ENCODE assay signal across 24 cellular contexts in genomic region chr16:10833271-10833670, GRCh38. TPM values are rescaled to one million over a fixed set of nuclear protein-coding genes. Genes with fewer than 3 reads are reported as not detected.
DNase-seq lines count a peak whose midpoint lies in the region; ATAC-seq, FAIRE-seq and TF ChIP-seq lines count a peak whose summit lies in the region.
"Had no signal": no experiment of that assay in that cellular context is flagged by ENCODE, and none has a peak within 500 bp of the region (broad histone marks: within the 10 kb centered on the region; RNA-seq: fewer than 3 reads in every experiment).

No MANE protein-coding gene starts in this region.

- H3K79me2 ChIP-seq in GM12878 (ENCODE audit: control insufficient read depth, insufficient read depth, low read length) (no peaks in the 10 kb centered on the region), Karpas-422 (ENCODE audit: low read length) (no peaks in the 10 kb centered on the region)

- H3K9ac ChIP-seq in GM12878 (ENCODE audit: control insufficient read depth, insufficient read depth, low read length) (no peak overlapping the region), Karpas-422 (ENCODE audit: low read length) (no peak overlapping the region)
- H3K9ac ChIP-seq: BLaER1, GM23248 had no signal

- POLR2A ChIA-PET in GM12878 (lab: Charles Lee) = interaction anchor here (0.6 to 3.6 kb wide), 14 partner anchors 9 to 93 kb away, joined by 3 to 25 read pairs (median 4); partner anchors contain the start of gene CIITA
- POLR2A ChIA-PET in naive thymus-derived CD4-positive, alpha-beta T cell (lab: Charles Lee) = no interaction called here

- H3K27ac Mint-ChIP-seq in stimulated activated memory B cell treated with anti-CD40 and anti-IgM and Interleukin-4, amounts not matched to agents 10 μg/mL and 1 μg/mL and 100 μg/mL, for 72 hours = peak overlapping the region; percentile 71
- H3K27ac Mint-ChIP-seq in naive thymus-derived CD4-positive, alpha-beta T cell = no peak overlapping the region
- H3K27ac Mint-ChIP-seq: CD8-positive, alpha-beta T cell had no signal

- SMC1A ChIA-PET in GM12878 (lab: Charles Lee; ENCODE audit: uncharacterized antibody, unreplicated experiment) = interaction anchor here (0.5 to 8.3 kb wide), 17 partner anchors 10 to 95 kb away, joined by 3 to 75 read pairs (median 5); partner anchors contain the start of gene CIITA

- TF ChIP-seq CTCF in GM12865 (IDR thresholded peaks at IDR 0.05; ENCODE audit: insufficient read depth, low read depth, low read length, missing control alignments) (no peak), GM12878 (IDR thresholded peaks at IDR 0.05 in 2 of 3, conservative IDR thresholded peaks at IDR 0.05 in 1 of 3; ENCODE audit: control insufficient read depth in 2 of 3, extremely low read depth in 1 of 3, insufficient read depth in 1 of 3, low read depth in 3 of 3, low read length in 3 of 3) (no peak), heart left ventricle (IDR thresholded peaks at IDR 0.05) (no peak)

- peaks cover 2% of the 10 kb centered on the region for H3K9me3 Mint-ChIP-seq in stimulated activated memory B cell treated with anti-CD40 and anti-IgM and Interleukin-4, amounts not matched to agents 10 μg/mL and 1 μg/mL and 100 μg/mL, for 72 hours
- peaks cover 0 to 5% (median 0%) of the 10 kb centered on the region in 11 donors for H3K9me3 Mint-ChIP-seq in naive thymus-derived CD4-positive, alpha-beta T cell
- H3K9me3 Mint-ChIP-seq: CD8-positive, alpha-beta T cell had no signal

- ATAC-seq in GM12878 (peak; percentile 58), heart left ventricle (no peak)
- peak; percentile 49 for ATAC-seq in stimulated activated memory B cell treated with anti-CD40 and anti-IgM and Interleukin-4, amounts not matched to agents 10 μg/mL and 1 μg/mL and 100 μg/mL, for 72 hours
- ATAC-seq in naive thymus-derived CD4-positive, alpha-beta T cell = no peak
- ATAC-seq: CD8-positive, alpha-beta T cell; K562 had no signal

- DNase-seq in GM12865 (ENCODE audit: low read depth) (peak; percentile 65), GM12878 (ENCODE audit: low read depth, low spot score) (peak; percentile 31), GOT3 (lab: John Stamatoyannopoulos, UW) (no peak), Karpas-422 (no peak), heart left ventricle (no peak)
- DNase-seq in naive thymus-derived CD4-positive, alpha-beta T cell = no peak
- DNase-seq: 8988T; Calu3; CD8-positive, alpha-beta T cell; DND-41; EL; GM23248; HCEC 1CT; IMR-90 had no signal

- RAD21 ChIA-PET in GM12878 (lab: Charles Lee; ENCODE audit: unreplicated experiment) = interaction anchor here (0.8 to 5.3 kb wide), 18 partner anchors 10 to 94 kb away, joined by 3 to 39 read pairs (median 4); partner anchors contain the start of genes CIITA and NUBP1

- H3K9me3 ChIP-seq in GM12878 (replicated peaks; ENCODE audit: control insufficient read depth, insufficient read depth, low read length) (peaks cover 5% of the 10 kb centered on the region), Karpas-422 (ENCODE audit: low read length) (no peaks in the 10 kb centered on the region), heart left ventricle (no peaks in the 10 kb centered on the region)
- H3K9me3 ChIP-seq in naive thymus-derived CD4-positive, alpha-beta T cell (ENCODE audit: control insufficient read depth in 2 of 3, low read length in 3 of 3) = no peaks in the 10 kb centered on the region

- in situ Hi-C loops in GM12878 (cut with MboI) = no loop called here

- H3K27me3 ChIP-seq in GM12878 (replicated peaks in 1 of 2; ENCODE audit: control insufficient read depth in 2 of 2, insufficient read depth in 2 of 2, low read length in 1 of 2) = no peaks in the 10 kb centered on the region
- no peaks in the 10 kb centered on the region for H3K27me3 ChIP-seq in naive thymus-derived CD4-positive, alpha-beta T cell (ENCODE audit: control insufficient read depth in 2 of 2, insufficient read depth in 2 of 2, low read length in 2 of 2)
- no peaks in the 10 kb centered on the region; the same call in 1 of the 2 replicates for H3K27me3 ChIP-seq in Karpas-422 (ENCODE audit: low read length)
- H3K27me3 ChIP-seq in heart left ventricle = no peaks in the 10 kb centered on the region
- H3K27me3 ChIP-seq: BLaER1 had no signal

- H4K20me1 ChIP-seq in GM12878 (ENCODE audit: control insufficient read depth, insufficient read depth) (no peaks in the 10 kb centered on the region), Karpas-422 (ENCODE audit: insufficient read depth, low read depth, low read length) (no peaks in the 10 kb centered on the region)
- H4K20me1 ChIP-seq: BLaER1 had no signal

- H2AFZ ChIP-seq in GM12878 (ENCODE audit: control insufficient read depth, low read depth, low read length) = no peak overlapping the region
- no peak overlapping the region for H2AFZ ChIP-seq in Karpas-422 (ENCODE audit: low read length)
- H2AFZ ChIP-seq: GM23248 had no signal

- TF ChIP-seq EP300 in GM12878 (IDR thresholded peaks at IDR 0.05; ENCODE audit: borderline replicate concordance in 1 of 2, control insufficient read depth in 1 of 2, low read depth in 2 of 2, low read length in 2 of 2) = no peak

- no peak overlapping the region for H3K4me3 Mint-ChIP-seq in stimulated activated memory B cell treated with anti-CD40 and anti-IgM and Interleukin-4, amounts not matched to agents 10 μg/mL and 1 μg/mL and 100 μg/mL, for 72 hours
- no peak overlapping the region for H3K4me3 Mint-ChIP-seq in naive thymus-derived CD4-positive, alpha-beta T cell
- H3K4me3 Mint-ChIP-seq: CD14-positive monocyte; CD8-positive, alpha-beta T cell had no signal

- TF ChIP-seq POLR2A in GM19099 (IDR thresholded peaks at IDR 0.05; ENCODE audit: extremely low read depth, insufficient read length, low read depth) (peak; percentile 1), GM12878 (IDR thresholded peaks at IDR 0.05; ENCODE audit: low read depth, low read length) (no peak), heart left ventricle (IDR thresholded peaks at IDR 0.05) (no peak)

- no TSS peak for BruUV-seq in GM12878 (replicated peaks; lab: Mats Ljungman, UMichigan)

- no peaks in the 10 kb centered on the region for H3K27me3 Mint-ChIP-seq in stimulated activated memory B cell treated with anti-CD40 and anti-IgM and Interleukin-4, amounts not matched to agents 10 μg/mL and 1 μg/mL and 100 μg/mL, for 72 hours
- H3K27me3 Mint-ChIP-seq in naive thymus-derived CD4-positive, alpha-beta T cell = peaks cover 0 to 38% (median 11%) of the 10 kb centered on the region in 5 donors

- H3K4me1 ChIP-seq in GM12878 (ENCODE audit: control insufficient read depth, insufficient read depth, low read length) = peaks cover 55% of the 10 kb centered on the region
- no peaks in the 10 kb centered on the region for H3K4me1 ChIP-seq in naive thymus-derived CD4-positive, alpha-beta T cell (ENCODE audit: control insufficient read depth in 2 of 2, insufficient read depth in 2 of 2, low read length in 2 of 2)
- no peaks in the 10 kb centered on the region for H3K4me1 ChIP-seq in Karpas-422 (ENCODE audit: low read length)
- H3K4me1 ChIP-seq in heart left ventricle = peaks cover 2 to 33% (median 16%) of the 10 kb centered on the region in 12 donors

- H3K4me2 ChIP-seq in GM12878 (ENCODE audit: control insufficient read depth, insufficient read depth) (peak overlapping the region; percentile 47; the same call in 1 of the 2 replicates), Karpas-422 (ENCODE audit: low read depth, low read length, poor library complexity, severe bottlenecking) (no peak overlapping the region)
- H3K4me2 ChIP-seq: BLaER1 had no signal

- H3K27ac ChIP-seq in GM12878 (ENCODE audit: control insufficient read depth, insufficient read depth) (peak overlapping the region; percentile 51), Karpas-422 (ENCODE audit: low read length) (no peak overlapping the region), heart left ventricle (no peak overlapping the region)
- H3K27ac ChIP-seq in naive thymus-derived CD4-positive, alpha-beta T cell (ENCODE audit: low read depth, low read length) = no peak overlapping the region
- H3K27ac ChIP-seq: BLaER1, GM23248 had no signal

- no peak for FAIRE-seq in GM12878 (lab: Jason Lieb, UNC)
- FAIRE-seq: G401.6, H54, HTR-8/SVneo, K562 had no signal

- H3K36me3 ChIP-seq in GM12878 (ENCODE audit: control insufficient read depth in 2 of 2, insufficient read depth in 2 of 2, low read length in 1 of 2) (no peaks in the 10 kb centered on the region), Karpas-422 (ENCODE audit: insufficient read depth, low read length) (no peaks in the 10 kb centered on the region), heart left ventricle (no peaks in the 10 kb centered on the region)
- H3K36me3 ChIP-seq in naive thymus-derived CD4-positive, alpha-beta T cell (ENCODE audit: control insufficient read depth in 2 of 3, insufficient read depth in 3 of 3, low read length in 3 of 3) = no peaks in the 10 kb centered on the region
- H3K36me3 ChIP-seq: BLaER1 had no signal

- peaks cover 82% of the 10 kb centered on the region for H3K4me1 Mint-ChIP-seq in stimulated activated memory B cell treated with anti-CD40 and anti-IgM and Interleukin-4, amounts not matched to agents 10 μg/mL and 1 μg/mL and 100 μg/mL, for 72 hours
- H3K4me1 Mint-ChIP-seq in naive thymus-derived CD4-positive, alpha-beta T cell = no peaks in the 10 kb centered on the region

- H3K36me3 Mint-ChIP-seq in stimulated activated memory B cell treated with anti-CD40 and anti-IgM and Interleukin-4, amounts not matched to agents 10 μg/mL and 1 μg/mL and 100 μg/mL, for 72 hours = peaks cover 6% of the 10 kb centered on the region
- no peaks in the 10 kb centered on the region for H3K36me3 Mint-ChIP-seq in naive thymus-derived CD4-positive, alpha-beta T cell
- H3K36me3 Mint-ChIP-seq: CD14-positive monocyte; CD8-positive, alpha-beta T cell had no signal

- H3K4me3 ChIP-seq in GM12865 (ENCODE audit: low read depth, low read length) (no peak overlapping the region), GM12878 (no peak overlapping the region), Karpas-422 (ENCODE audit: low read length) (no peak overlapping the region), heart left ventricle (no peak overlapping the region)
- no peak overlapping the region for H3K4me3 ChIP-seq in naive thymus-derived CD4-positive, alpha-beta T cell (ENCODE audit: low read length)
- H3K4me3 ChIP-seq: BLaER1, GM23248, K562 had no signal

- CTCF ChIA-PET in GM12878 (lab: Yijun Ruan, JAX) = interaction anchor here (0.8 to 2.1 kb wide), 11 partner anchors 10 to 96 kb away, joined by 3 to 8 read pairs (median 4); no protein-coding TSS in a partner anchor
- CTCF ChIA-PET in naive thymus-derived CD4-positive, alpha-beta T cell (lab: Charles Lee) = no interaction called here

- no peak for TF ChIP-seq RAD21 in GM12878 (IDR thresholded peaks at IDR 0.05; ENCODE audit: insufficient read depth, low read depth, low read length)

- intact Hi-C loops in GM12878 (cut with micrococcal nuclease; ENCODE audit: unreplicated experiment) (loop anchor here (2.0 to 10.0 kb wide), 2 partner anchors 58 to 82 kb away; no protein-coding TSS in a partner anchor), heart left ventricle (cut with DNase I) (loop anchor here in 5 of 10 donors (2.0 to 10.0 kb wide), 6 partner anchors 34 to 91 kb away; partner anchors contain the start of gene NUBP1 (in 1 of the 5))
- intact Hi-C loops in naive thymus-derived CD4-positive, alpha-beta T cell (cut with micrococcal nuclease) = no loop called here

- no peaks in the 10 kb centered on the region for H3K9me2 ChIP-seq in Karpas-422 (replicated peaks; ENCODE audit: insufficient read depth, low read length)

- 40% methylated on average over 5 of the region's 5 CpGs for whole genome bisulfite sequencing in GM12878 (ENCODE audit: insufficient coverage, insufficient replicate concordance, low lambda C conversion rate, missing lambda C conversion rate)
- 78 to 100% (median 95%) methylated on average over 5 of the region's 5 CpGs for WGBS in heart left ventricle, 4 donors

RNA-seq across cellular contexts. Expression of gene TVP23A, which starts 14.7 kb away (rescaled TPM):
- total RNA-seq in GM12878 (2013; cell fraction: nucleolus; rRNA removed) = 10.6 and 11.7 TPM in 2 replicates
- total RNA-seq in GM12878 (2014; rRNA removed) (1.1 and 1.9 TPM in 2 replicates), GM12878 (2014; rRNA removed; fragmentation: Illumina TruSeq; extraction: Trizol) (1.5 and 1.7 TPM in 2 replicates), GM12878 (2021) (1.6 and 1.7 TPM in 2 replicates), heart left ventricle (under 1 TPM in 5 of 9 donors, not detected in 4; 0.30 to 0.95 (median 0.34) TPM)
- 3.2 TPM for polyA plus RNA-seq in GM12878 (2011; ENCODE audit: low read depth)
- polyA plus RNA-seq in GM12878 (2011; rRNA removed) (2.6 and 2.8 TPM in 2 replicates), GM12878 (2014; fragmentation: Illumina TruSeq; extraction: Trizol) (1.9 and 2.8 TPM in 2 replicates), GM12878 (2014; fragmentation: Nextera tagmentation; extraction: Ambion mirVana) (1 to 10 TPM; 4.6 to 6.4 TPM), GM12878 (2014; rRNA removed) (1.4 and 1.8 TPM in 2 replicates), GM12878 (2016; fragmentation: Nextera tagmentation; extraction: Ambion mirVana) (1 to 10 TPM; 3.4 to 3.6 TPM), heart left ventricle (under 1 TPM; 0.08 TPM)
- polyA plus RNA-seq in GM12878 (2011; cell fraction: cytosol; rRNA removed) = 1.2 and 1.6 TPM in 2 replicates
- polyA plus RNA-seq in GM12878 (2011; cell fraction: nucleus; rRNA removed) = 1.2 and 1.8 TPM in 2 replicates
- 6.8 and 7.4 TPM in 2 replicates for polyA plus RNA-seq in GM12878 (2012)
- polyA minus RNA-seq in GM12878 (2011; rRNA and poly(A)+ RNA removed) = 0.88 and 1.5 TPM in 2 replicates
- polyA minus RNA-seq in GM12878 (2011; cell fraction: cytosol; rRNA and poly(A)+ RNA removed) = 0.94 TPM in 1 of 2 replicates, not detected in the other
- 0.57 and 0.60 TPM in 2 replicates for polyA minus RNA-seq in GM12878 (2011; cell fraction: nucleus; rRNA and poly(A)+ RNA removed)
- total RNA-seq in naive thymus-derived CD4-positive, alpha-beta T cell = under 1 TPM in 1 of 5 experiments, not detected in 4; 0.10 TPM
- under 1 TPM; 0.15 to 0.17 TPM for polyA plus RNA-seq in naive thymus-derived CD4-positive, alpha-beta T cell
- not detected in 2 replicates for total RNA-seq in Karpas-422 (2014; rRNA removed; shearing (Covaris generic); ENCODE audit: low replicate concordance)
- total RNA-seq: A673; CD8-positive, alpha-beta T cell; GM23248; IMR-90 had no signal
- polyA plus RNA-seq: AG04450, IMR-90 had no signal

RNA-seq across cellular contexts. Expression of gene CIITA, which starts 43.7 kb away (rescaled TPM):
- total RNA-seq in GM12878 (2013; cell fraction: nucleolus; rRNA removed) = 733 and 778 TPM in 2 replicates
- 49.6 and 51.4 TPM in 2 replicates for total RNA-seq in GM12878 (2014; rRNA removed)
- 31.0 and 37.4 TPM in 2 replicates for total RNA-seq in GM12878 (2014; rRNA removed; fragmentation: Illumina TruSeq; extraction: Trizol)
- total RNA-seq in GM12878 (2021) = 84.6 and 95.8 TPM in 2 replicates
- polyA plus RNA-seq in GM12878 (2011; ENCODE audit: low read depth) = 32.4 TPM
- 139 and 145 TPM in 2 replicates for polyA plus RNA-seq in GM12878 (2011; rRNA removed)
- polyA plus RNA-seq in GM12878 (2011; cell fraction: cytosol; rRNA removed) = 85.3 and 89.0 TPM in 2 replicates
- polyA plus RNA-seq in GM12878 (2011; cell fraction: nucleus; rRNA removed) = 371 and 391 TPM in 2 replicates
- polyA plus RNA-seq in GM12878 (2012) = 50.3 and 56.0 TPM in 2 replicates
- 35.7 and 51.1 TPM in 2 replicates for polyA plus RNA-seq in GM12878 (2014; fragmentation: Illumina TruSeq; extraction: Trizol)
- 10 to 100 TPM; 11.5 to 12.5 TPM for polyA plus RNA-seq in GM12878 (2014; fragmentation: Nextera tagmentation; extraction: Ambion mirVana)
- polyA plus RNA-seq in GM12878 (2014; rRNA removed) = 74.5 and 82.5 TPM in 2 replicates
- 10 to 100 TPM; 45.3 to 48.2 TPM for polyA plus RNA-seq in GM12878 (2016; fragmentation: Nextera tagmentation; extraction: Ambion mirVana)
- polyA minus RNA-seq in GM12878 (2011; rRNA and poly(A)+ RNA removed) = 158 and 163 TPM in 2 replicates
- 30.1 and 45.4 TPM in 2 replicates for polyA minus RNA-seq in GM12878 (2011; cell fraction: cytosol; rRNA and poly(A)+ RNA removed)
- polyA minus RNA-seq in GM12878 (2011; cell fraction: nucleus; rRNA and poly(A)+ RNA removed) = 156 and 242 TPM in 2 replicates
- 10 to 100 TPM in 2 of 5 experiments, 1 to 10 TPM in 3; 1.0 to 72.1 (median 6.7) TPM for total RNA-seq in naive thymus-derived CD4-positive, alpha-beta T cell
- polyA plus RNA-seq in naive thymus-derived CD4-positive, alpha-beta T cell = under 1 TPM; 0.12 to 0.27 TPM
- 66.2 and 96.5 TPM in 2 replicates for total RNA-seq in Karpas-422 (2014; rRNA removed; shearing (Covaris generic); ENCODE audit: low replicate concordance)
- 10 to 100 TPM in 3 of 9 donors, 1 to 10 TPM in 6; 1.6 to 73.9 (median 8.2) TPM for total RNA-seq in heart left ventricle
- polyA plus RNA-seq in heart left ventricle = 10 to 100 TPM in 1 of 2 donors, 1 to 10 TPM in 1; 2.6 to 10.8 TPM
- total RNA-seq: A673, GM23248, IMR-90 had no signal

Comparison
In these comparisons a context has a peak if more than half of its experiments do, and no peak if none do; other contexts are left out.
1. DNase-seq: peak in GM12865 (single experiment) and GM12878 (single experiment); none in naive thymus-derived CD4-positive, alpha-beta T cell (0 of 9), GOT3 (single experiment), Karpas-422 (single experiment) and heart left ventricle (0 of 5).
2. ATAC-seq: peak in GM12878 (single experiment) and stimulated activated memory B cell treated with anti-CD40 and anti-IgM and Interleukin-4, amounts not matched to agents 10 μg/mL and 1 μg/mL and 100 μg/mL, for 72 hours (single experiment); none in naive thymus-derived CD4-positive, alpha-beta T cell (single experiment) and heart left ventricle (0 of 4).